22 cellular contexts compared by ENCODE assay signal in the genomic region with DNA sequence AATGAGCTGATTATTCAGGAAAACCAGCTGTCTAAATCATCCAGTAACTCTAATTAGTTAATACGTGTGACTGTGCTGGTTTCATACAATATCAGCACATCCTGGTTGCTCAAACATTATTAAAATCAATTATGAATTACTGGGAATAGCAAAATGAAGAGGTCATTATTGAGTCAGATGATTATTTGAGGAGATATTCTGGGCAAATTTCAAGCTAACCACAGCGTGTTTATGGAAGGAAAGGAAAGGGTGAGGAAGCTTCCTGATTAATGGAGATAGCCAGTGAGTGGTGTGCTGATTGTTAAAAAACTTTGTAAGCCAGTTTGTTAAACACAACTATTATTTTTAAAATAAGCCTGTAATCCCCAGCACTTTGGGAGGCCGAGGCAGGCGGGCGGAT.
A peak's percentile ranks its signal among the peaks of the same experiment; 100 is the strongest.
DNase-seq lines count a peak whose midpoint lies in the region; ATAC-seq and TF ChIP-seq lines count a peak whose summit lies in the region.
"Had no signal": no experiment of that assay in that cellular context is flagged by ENCODE, and none has a peak within 500 bp of the region (broad histone marks: within the 10 kb centered on the region; RNA-seq: fewer than 3 reads in every experiment).

No MANE protein-coding gene starts in this region.

- no peaks in the 10 kb centered on the region for H3K27me3 ChIP-seq in GM23248 (replicated peaks; ENCODE audit: insufficient read depth)
- H3K27me3 ChIP-seq: SJSA1 had no signal

- no peaks in the 10 kb centered on the region for H3K9me3 ChIP-seq in GM23248 (ENCODE audit: low read depth)
- H3K9me3 ChIP-seq: SJSA1 had no signal

- no peak for TF ChIP-seq CTCF in fibroblast of mammary gland (conservative IDR thresholded peaks at IDR 0.05; ENCODE audit: control insufficient read depth, insufficient read depth, low read depth, low read length)

- H3K9ac ChIP-seq in GM23248 = no peak overlapping the region

- no peaks in the 10 kb centered on the region for H3K36me3 ChIP-seq in GM23248 (ENCODE audit: low read depth)
- H3K36me3 ChIP-seq: SJSA1 had no signal

- in situ Hi-C loops in GM23248 (cut with MboI) = no loop called here

- no peak overlapping the region for H3K4me2 ChIP-seq in GM23248 (ENCODE audit: unreplicated experiment)

- no peak for ATAC-seq in HG03457 (IDR thresholded peaks at IDR 0.05; ENCODE audit: unreplicated experiment)
- ATAC-seq in HG03521 (IDR thresholded peaks at IDR 0.05; ENCODE audit: unreplicated experiment) = no peak
- ATAC-seq: CD8-positive, alpha-beta T cell; HCT116; HepG2; Right ventricle myocardium inferior had no signal

- H3K79me2 ChIP-seq in GM23248 (ENCODE audit: insufficient read depth) = no peaks in the 10 kb centered on the region

- no peaks in the 10 kb centered on the region for H3K4me1 ChIP-seq in GM23248 (ENCODE audit: insufficient read depth)
- H3K4me1 ChIP-seq: SJSA1 had no signal

- DNase-seq in GM23248 (peak; percentile 4), amniotic epithelial cell (ENCODE audit: low read depth) (peak; percentile 83), fibroblast of mammary gland (ENCODE audit: low read depth) (peak; percentile 17), lung microvascular endothelial cell (ENCODE audit: low read depth in 2 of 2) (peak; percentile 28 to 54), epidermal melanocyte (ENCODE audit: insufficient read length, low spot score) (no peak), NCI-H748 (lab: John Stamatoyannopoulos, UW; ENCODE audit: unreplicated experiment) (no peak)
- DNase-seq: 8988T; C1 segment of cervical spinal cord; Calu3; CD8-positive, alpha-beta T cell; KBM-7; NCI-H1105 treated with DMSO at 0.1 percent for 48 hours; NCI-H1694; NCI-H2081; NCI-H2171 treated with DMSO at 0.1 percent for 48 hours had no signal

- H3K4me3 ChIP-seq in GM23248 (no peak overlapping the region), fibroblast of mammary gland (ENCODE audit: control insufficient read depth, low read depth, low read length) (no peak overlapping the region)
- H3K4me3 ChIP-seq: SJSA1 had no signal

- no peaks in the 10 kb centered on the region for H3F3A ChIP-seq in GM23248 (ENCODE audit: insufficient read depth)

- WGBS in GM23248 (ENCODE audit: low coverage in 1 of 2, low lambda C conversion rate in 2 of 2, missing lambda C conversion rate in 2 of 2), 2 experiments = 24 to 33% methylated on average over 5 of the region's 5 CpGs

- no peak overlapping the region for H3K27ac ChIP-seq in GM23248
- H3K27ac ChIP-seq: HL-60, SJSA1 had no signal

- no peaks in the 10 kb centered on the region for H4K20me1 ChIP-seq in GM23248 (ENCODE audit: insufficient read depth)

- H2AFZ ChIP-seq in GM23248 = 0 out of 2 replicates have a peak overlapping the region, but pooled peaks have one; percentile 16

- H3K9me2 ChIP-seq in GM23248 (ENCODE audit: insufficient read depth) = no peaks in the 10 kb centered on the region

Comparison
In these comparisons a context has a peak if more than half of its experiments do, and no peak if none do; other contexts are left out.
1. DNase-seq: peak in GM23248 (single experiment), amniotic epithelial cell (single experiment), fibroblast of mammary gland (single experiment) and lung microvascular endothelial cell (2 of 2); none in epidermal melanocyte (single experiment) and NCI-H748 (single experiment).